ENCODE assay signal across 28 cellular contexts in the genomic region with DNA sequence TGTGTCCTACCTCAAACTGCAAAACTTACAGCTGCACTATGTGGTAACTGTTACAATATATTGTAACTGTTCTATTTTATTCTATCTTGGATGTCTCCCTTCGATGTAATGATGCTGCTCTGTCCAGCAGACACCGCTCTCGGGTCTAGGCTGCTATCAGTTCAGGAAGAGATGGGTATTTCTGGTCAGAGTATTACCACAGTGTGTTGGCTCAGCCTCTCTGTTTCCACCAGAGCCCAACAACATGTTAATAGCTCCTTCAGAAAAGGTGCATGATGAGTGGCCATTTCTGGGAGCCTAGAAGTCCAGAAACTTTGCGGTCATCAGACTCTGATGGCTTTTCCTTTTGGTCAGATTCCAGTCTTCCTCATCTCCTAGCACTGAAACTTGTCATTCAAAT. TPM values are rescaled to one million over a fixed set of nuclear protein-coding genes. Genes with fewer than 3 reads are reported as not detected.
DNase-seq lines count a peak whose midpoint lies in the region; ATAC-seq and TF ChIP-seq lines count a peak whose summit lies in the region.
"Had no signal": no experiment of that assay in that cellular context is flagged by ENCODE, and none has a peak within 500 bp of the region (broad histone marks: within the 10 kb centered on the region; RNA-seq: fewer than 3 reads in every experiment).

No MANE protein-coding gene starts in this region.

- H3K4me3 Mint-ChIP-seq in MCF 10A (ENCODE audit: unreplicated experiment) = no peak overlapping the region
- peak overlapping the region; percentile 69 for H3K4me3 Mint-ChIP-seq in type B pancreatic cell
- H3K4me3 Mint-ChIP-seq: activated naive CD8-positive, alpha-beta T cell; CD4-positive, alpha-beta T cell; T-helper 17 cell had no signal

- POLR2A ChIA-PET in MCF 10A (lab: Yijun Ruan, JAX) (interaction anchor here (0.6 to 2.6 kb wide), 10 partner anchors 8 to 125 kb away, joined by 3 to 32 read pairs (median 5); no protein-coding TSS in a partner anchor), GM10248 (lab: Yijun Ruan, JAX) (no interaction called here)

- H3K4me1 Mint-ChIP-seq in MCF 10A (ENCODE audit: insufficient read depth, unreplicated experiment) (peaks cover 39% of the 10 kb centered on the region), type B pancreatic cell (ENCODE audit: unreplicated experiment) (peaks cover 8% of the 10 kb centered on the region)

- no peak overlapping the region for H3K4me3 ChIP-seq in breast epithelium
- H3K4me3 ChIP-seq in BE2C (ENCODE audit: low read depth, low read length) = no peak overlapping the region
- H3K4me3 ChIP-seq: lung, spleen, testis had no signal

- no peak overlapping the region for H3K27ac ChIP-seq in breast epithelium
- H3K27ac ChIP-seq: neutrophil, testis had no signal

- no peaks in the 10 kb centered on the region for H3K4me1 ChIP-seq in breast epithelium
- H3K4me1 ChIP-seq in BE2C = peaks cover 7% of the 10 kb centered on the region

- H3K9me3 Mint-ChIP-seq in MCF 10A (ENCODE audit: unreplicated experiment) (no peaks in the 10 kb centered on the region), type B pancreatic cell (no peaks in the 10 kb centered on the region)
- H3K9me3 Mint-ChIP-seq: activated T-helper 2 cell treated with anti-CD3 and anti-CD28 coated beads, Interferon-gamma antibody, Interleukin-2, Interleukin-4, amounts not matched to agents 10 μg/mL and 5 μg/mL and 100 μg/mL, durations not matched to agents 14 hours and 24 hours and 36 hours; CD4-positive, alpha-beta T cell had no signal

- TF ChIP-seq POLR2A in breast epithelium (IDR thresholded peaks at IDR 0.05) = no peak
- peak; percentile 32 for TF ChIP-seq POLR2A in erythroblast (IDR thresholded peaks at IDR 0.05; ENCODE audit: low read length)

- intact Hi-C loops in MCF 10A (cut with micrococcal nuclease) (no loop called here), breast epithelium (cut with DNase I; ENCODE audit: low total_unique reads) (no loop called here)

- no peak for ATAC-seq in HG03095 (IDR thresholded peaks at IDR 0.05; ENCODE audit: unreplicated experiment)
- ATAC-seq: T-helper 17 cell had no signal

- H3K27ac Mint-ChIP-seq in MCF 10A (ENCODE audit: low read depth, unreplicated experiment) (peak overlapping the region; percentile 75), type B pancreatic cell (peak overlapping the region; percentile 92)
- H3K27ac Mint-ChIP-seq: activated naive CD8-positive, alpha-beta T cell; CD4-positive, alpha-beta T cell; T-helper 17 cell had no signal

- H3K36me3 ChIP-seq in breast epithelium = no peaks in the 10 kb centered on the region
- H3K36me3 ChIP-seq in BE2C = no peaks in the 10 kb centered on the region
- H3K36me3 ChIP-seq: neutrophil, spleen had no signal

- peaks cover 0 to 20% of the 10 kb centered on the region in 2 donors for H3K27me3 ChIP-seq in breast epithelium
- peaks cover 2% of the 10 kb centered on the region for H3K27me3 ChIP-seq in BE2C
- H3K27me3 ChIP-seq: testis had no signal

- peaks cover 4% of the 10 kb centered on the region for H3K36me3 Mint-ChIP-seq in MCF 10A (ENCODE audit: insufficient read depth, unreplicated experiment)
- H3K36me3 Mint-ChIP-seq in type B pancreatic cell = no peaks in the 10 kb centered on the region
- H3K36me3 Mint-ChIP-seq: activated naive CD8-positive, alpha-beta T cell had no signal

- H3K27me3 Mint-ChIP-seq in MCF 10A (ENCODE audit: insufficient read depth, unreplicated experiment) (no peaks in the 10 kb centered on the region), type B pancreatic cell (peaks cover 15% of the 10 kb centered on the region)

- TF ChIP-seq CTCF in MCF 10A (IDR thresholded peaks at IDR 0.05; ENCODE audit: unreplicated experiment) (no peak), breast epithelium (IDR thresholded peaks at IDR 0.05) (no peak), type B pancreatic cell (conservative IDR thresholded peaks at IDR 0.05) (no peak), BE2C (IDR thresholded peaks at IDR 0.05; ENCODE audit: low read depth, low read length) (no peak), GM10248 (IDR thresholded peaks at IDR 0.05; ENCODE audit: control extremely low read depth, extremely low read depth, low read depth, missing control alignments) (no peak)

- DNase-seq in MCF 10A (ENCODE audit: unreplicated experiment) (no peak), breast epithelium (ENCODE audit: low spot score in 2 of 2) (no peak), erythroblast (lab: John Stamatoyannopoulos, UW) (peak in 1 of 2 experiments; percentile 64), type B pancreatic cell (ENCODE audit: extremely low spot score, unreplicated experiment) (no peak), BE2C (no peak), GM10248 (ENCODE audit: extremely low spot score) (no peak)
- DNase-seq: activated CD4-positive, alpha-beta T cell treated with anti-CD3 and anti-CD28 coated beads, Interleukin-2, amount 50 U/mL, for 4 hours; activated CD8-positive, alpha-beta memory T cell treated with anti-CD3 and anti-CD28 coated beads, Interleukin-2, amount 50 U/mL, for 48 hours; CD4-positive, alpha-beta T cell; effector CD4-positive, alpha-beta T cell; NCI-H1436; NCI-H2107; NCI-H524; SHP77 treated with DMSO at 0.1 percent for 48 hours; spleen; stimulated activated CD4-positive, alpha-beta T cell treated with anti-CD3 and anti-CD28 coated beads, Interleukin-4, amount 100 ng/mL, for 1 hour; stimulated activated naive CD4-positive, alpha-beta T cell; T-helper 17 cell; testis had no signal

- no TSS peak for BruUV-seq in MCF 10A (replicated peaks; lab: Mats Ljungman, UMichigan)

- CTCF ChIA-PET in MCF 10A (lab: Yijun Ruan, JAX) (interaction anchor here (0.5 to 8.7 kb wide), 8 partner anchors 20 to 129 kb away, joined by 3 to 88 read pairs (median 4); no protein-coding TSS in a partner anchor), GM10248 (lab: Yijun Ruan, JAX) (interaction anchor here (0.9 to 1.4 kb wide), 4 partner anchors 12 to 165 kb away, joined by 3 to 5 read pairs (median 3); no protein-coding TSS in a partner anchor)

- H3K9me3 ChIP-seq in breast epithelium = no peaks in the 10 kb centered on the region
- H3K9me3 ChIP-seq in BE2C = no peaks in the 10 kb centered on the region
- H3K9me3 ChIP-seq: neutrophil, spleen, testis had no signal

TF ChIP-seq in PFSK-1, 5 proteins besides CTCF, POLR2A, EP300 and RAD21:
- TF ChIP-seq POLR2AphosphoS5 (IDR thresholded peaks at IDR 0.05; ENCODE audit: low read depth, low read length) (no peak), FOXP2 (optimal IDR thresholded peaks at IDR 0.05; ENCODE audit: borderline replicate concordance, extremely low read depth, extremely low read length, insufficient read depth) (no peak), TAF1 (IDR thresholded peaks at IDR 0.05; ENCODE audit: borderline replicate concordance, insufficient read depth, low read length) (no peak), SIN3A (IDR thresholded peaks at IDR 0.05; ENCODE audit: borderline replicate concordance, insufficient read depth, low read length) (no peak)
- TF ChIP-seq, protein P1, sequence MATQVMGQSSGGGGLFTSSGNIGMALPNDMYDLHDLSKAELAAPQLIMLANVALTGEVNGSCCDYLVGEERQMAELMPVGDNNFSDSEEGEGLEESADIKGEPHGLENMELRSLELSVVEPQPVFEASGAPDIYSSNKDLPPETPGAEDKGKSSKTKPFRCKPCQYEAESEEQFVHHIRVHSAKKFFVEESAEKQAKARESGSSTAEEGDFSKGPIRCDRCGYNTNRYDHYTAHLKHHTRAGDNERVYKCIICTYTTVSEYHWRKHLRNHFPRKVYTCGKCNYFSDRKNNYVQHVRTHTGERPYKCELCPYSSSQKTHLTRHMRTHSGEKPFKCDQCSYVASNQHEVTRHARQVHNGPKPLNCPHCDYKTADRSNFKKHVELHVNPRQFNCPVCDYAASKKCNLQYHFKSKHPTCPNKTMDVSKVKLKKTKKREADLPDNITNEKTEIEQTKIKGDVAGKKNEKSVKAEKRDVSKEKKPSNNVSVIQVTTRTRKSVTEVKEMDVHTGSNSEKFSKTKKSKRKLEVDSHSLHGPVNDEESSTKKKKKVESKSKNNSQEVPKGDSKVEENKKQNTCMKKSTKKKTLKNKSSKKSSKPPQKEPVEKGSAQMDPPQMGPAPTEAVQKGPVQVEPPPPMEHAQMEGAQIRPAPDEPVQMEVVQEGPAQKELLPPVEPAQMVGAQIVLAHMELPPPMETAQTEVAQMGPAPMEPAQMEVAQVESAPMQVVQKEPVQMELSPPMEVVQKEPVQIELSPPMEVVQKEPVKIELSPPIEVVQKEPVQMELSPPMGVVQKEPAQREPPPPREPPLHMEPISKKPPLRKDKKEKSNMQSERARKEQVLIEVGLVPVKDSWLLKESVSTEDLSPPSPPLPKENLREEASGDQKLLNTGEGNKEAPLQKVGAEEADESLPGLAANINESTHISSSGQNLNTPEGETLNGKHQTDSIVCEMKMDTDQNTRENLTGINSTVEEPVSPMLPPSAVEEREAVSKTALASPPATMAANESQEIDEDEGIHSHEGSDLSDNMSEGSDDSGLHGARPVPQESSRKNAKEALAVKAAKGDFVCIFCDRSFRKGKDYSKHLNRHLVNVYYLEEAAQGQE (IDR thresholded peaks at IDR 0.05; ENCODE audit: insufficient read depth in 1 of 2, low read depth in 2 of 2, low read length in 2 of 2) = peak; percentile 18 to 79; a peak in 2 of 4 replicates
TF ChIP-seq in PFSK-1: peak in this region for 1.

RNA-seq across cellular contexts. Expression of gene IGFL1, which starts 35.9 kb away (rescaled TPM):
- not detected in 2 replicates for total RNA-seq in MCF 10A (2022)
- not detected for total RNA-seq in breast epithelium
- polyA plus RNA-seq in PFSK-1 (2012; ENCODE audit: insufficient read length, low read depth) = not detected
- total RNA-seq in type B pancreatic cell (ENCODE audit: low replicate concordance) = 0.56 and 0.76 TPM in 2 replicates
- polyA plus RNA-seq in BE2C (2012; ENCODE audit: insufficient read depth, insufficient read length, low read depth) = not detected
- total RNA-seq: activated T-helper 2 cell treated with anti-CD3 and anti-CD28 coated beads, Interferon-gamma antibody, Interleukin-2, Interleukin-4, amounts not matched to agents 10 μg/mL and 5 μg/mL and 100 μg/mL, durations not matched to agents 14 hours and 24 hours and 36 hours; CD4-positive, alpha-beta T cell; cerebellum; frontal cortex; lung; spleen; T-helper 17 cell had no signal
- polyA plus RNA-seq: AG04450, lung, spleen had no signal

RNA-seq across cellular contexts. Expression of gene IGFL2, which starts 45.6 kb away (rescaled TPM):
- total RNA-seq in MCF 10A (2022) (1.3 TPM in 1 of 2 replicates, not detected in the other), breast epithelium (not detected), type B pancreatic cell (ENCODE audit: low replicate concordance) (104 and 441 TPM in 2 replicates)
- not detected for polyA plus RNA-seq in PFSK-1 (2012; ENCODE audit: insufficient read length, low read depth)
- not detected for polyA plus RNA-seq in BE2C (2012; ENCODE audit: insufficient read depth, insufficient read length, low read depth)
- total RNA-seq: CD4-positive, alpha-beta T cell; lung; spleen had no signal
- polyA plus RNA-seq: AG04450, lung, spleen had no signal

Comparison
In these comparisons a context has a peak if more than half of its experiments do, and no peak if none do; other contexts are left out.
1. RNA of gene IGFL2, which starts 45.6 kb away (total RNA-seq): 104 to 441 TPM in type B pancreatic cell; 1.3 TPM in MCF 10A and not detected in breast epithelium; every median in the first group is over 10 times any median in the second.